ENCODE assay signal across 8 cellular contexts in genomic region chr10:35090162-35090954, GRCh38. TPM values are rescaled to one million over a fixed set of nuclear protein-coding genes. Genes with fewer than 3 reads are reported as not detected.
A peak's percentile ranks its signal among the peaks of the same experiment; 100 is the strongest.
DNase-seq lines count a peak whose midpoint lies in the region; ATAC-seq lines count a peak whose summit lies in the region.

TSS of gene CUL2 (minus strand) at chr10:35090341. CDS start at chr10:35071317, 19,024 bp downstream.

- 0 to 1% methylated on average over 28 to 33 of the region's 59 CpGs for WGBS in mesodermal cell (ENCODE audit: insufficient coverage in 2 of 2), 2 experiments

- peak within 1 kb of the TSS; percentile 95 for H3K27ac ChIP-seq in HUES48 (ENCODE audit: low read depth, low read length)
- H3K27ac ChIP-seq in mesodermal cell (ENCODE audit: low read depth, low read length, severe bottlenecking), result peak within 1 kb of the TSS; percentile 83

- DNase-seq in Caki2 (ENCODE audit: low read depth) (peak; percentile 93), NT2/D1 (ENCODE audit: low read depth, low spot score) (peak; percentile 76)
- DNase-seq in activated CD8-positive, alpha-beta memory T cell treated with anti-CD3 and anti-CD28 coated beads, Interleukin-2, amount 50 U/mL, for 24 hours (ENCODE audit: extremely low read depth), result peak; percentile 85
- DNase-seq in stimulated activated CD8-positive, alpha-beta memory T cell treated with anti-CD3 and anti-CD28 coated beads, Interleukin-15, amount 100 ng/mL, for 24 hours (ENCODE audit: low read depth), result peak; percentile 72

- ATAC-seq in GM21423 (IDR thresholded peaks at IDR 0.05; ENCODE audit: unreplicated experiment), result peak; percentile 95

- in situ Hi-C loops in Caki2 (cut with HindIII; ENCODE audit: low pct_unique_long_range_greater_than_20kb, low sequenced_read_pairs), result no loop called here
- in situ Hi-C loops in endometrial microvascular endothelial cells (cut with HindIII; ENCODE audit: inconsistent ontology term, low pct_unique_long_range_greater_than_20kb, low sequenced_read_pairs), result no loop called here

- no peaks in the 10 kb centered on the region for H3K9me3 ChIP-seq in HUES48 (ENCODE audit: control insufficient read depth, insufficient read depth, low read length)
- peaks cover 8% of the 10 kb centered on the region; the same call in 1 of the 2 replicates for H3K9me3 ChIP-seq in NT2/D1 (ENCODE audit: insufficient read depth, low read length)
- peaks cover 6% of the 10 kb centered on the region for H3K9me3 ChIP-seq in mesodermal cell (ENCODE audit: control insufficient read depth, low read length)

- H3K9ac ChIP-seq in HUES48 (ENCODE audit: low read depth, low read length), result peak within 1 kb of the TSS; percentile 70
- peak within 1 kb of the TSS; percentile 86 for H3K9ac ChIP-seq in NT2/D1 (ENCODE audit: insufficient read length, low read depth)

- H3K27me3 ChIP-seq in HUES48 (ENCODE audit: control insufficient read depth, insufficient read depth, low read length) (no peaks in the 10 kb centered on the region), NT2/D1 (ENCODE audit: insufficient read depth, insufficient read length) (no peaks in the 10 kb centered on the region)

- peak within 1 kb of the TSS; percentile 96 for H3K4me3 ChIP-seq in HUES48 (ENCODE audit: low read depth, low read length)
- H3K4me3 ChIP-seq in NT2/D1 (ENCODE audit: insufficient read length, low read depth), result peak within 1 kb of the TSS; percentile 71
- H3K4me3 ChIP-seq in mesodermal cell (ENCODE audit: extremely low read depth, insufficient read depth, low read length, poor library complexity, severe bottlenecking), result peak within 1 kb of the TSS; percentile 96

- 0 out of 2 replicates have a peak, but pooled peaks cover 9% of the 10 kb centered on the region for H3K4me1 ChIP-seq in HUES48 (ENCODE audit: control insufficient read depth, insufficient read depth, low read length)
- no peaks in the 10 kb centered on the region for H3K4me1 ChIP-seq in NT2/D1 (ENCODE audit: insufficient read depth, insufficient read length)
- H3K4me1 ChIP-seq in mesodermal cell (ENCODE audit: control insufficient read depth, insufficient read depth, low read length, poor library complexity, severe bottlenecking), result no peaks in the 10 kb centered on the region

- H3K36me3 ChIP-seq in HUES48 (ENCODE audit: control insufficient read depth, insufficient read depth, low read length) (no peaks in the 10 kb centered on the region), NT2/D1 (ENCODE audit: insufficient read depth, insufficient read length, low read length) (peaks cover 6% of the 10 kb centered on the region), mesodermal cell (ENCODE audit: control insufficient read depth, insufficient read depth, low read length) (peaks cover 14% of the 10 kb centered on the region)

RNA-seq across cellular contexts. Expression of gene CUL2, which starts in this region (rescaled TPM):
- 10.4 and 14.9 TPM in 2 replicates for total RNA-seq in Caki2 (2014; rRNA removed; shearing (Covaris generic); ENCODE audit: low replicate concordance)
- total RNA-seq in endometrial microvascular endothelial cells (ENCODE audit: inconsistent ontology term), result 37.5 TPM
- 49.9 TPM for polyA plus RNA-seq in mesodermal cell (2013, experiment 1 of 2)
- 61.5 TPM for polyA plus RNA-seq in mesodermal cell (2013, experiment 2 of 2)

Comparison
In these comparisons a context has a peak if more than half of its experiments do, and no peak if none do; other contexts are left out.
1. Peak in every context shown above with its lines: DNase-seq, ATAC-seq, H3K4me3 ChIP-seq and H3K27ac ChIP-seq.